ENCODE assay signal across 32 cellular contexts in the genomic region with DNA sequence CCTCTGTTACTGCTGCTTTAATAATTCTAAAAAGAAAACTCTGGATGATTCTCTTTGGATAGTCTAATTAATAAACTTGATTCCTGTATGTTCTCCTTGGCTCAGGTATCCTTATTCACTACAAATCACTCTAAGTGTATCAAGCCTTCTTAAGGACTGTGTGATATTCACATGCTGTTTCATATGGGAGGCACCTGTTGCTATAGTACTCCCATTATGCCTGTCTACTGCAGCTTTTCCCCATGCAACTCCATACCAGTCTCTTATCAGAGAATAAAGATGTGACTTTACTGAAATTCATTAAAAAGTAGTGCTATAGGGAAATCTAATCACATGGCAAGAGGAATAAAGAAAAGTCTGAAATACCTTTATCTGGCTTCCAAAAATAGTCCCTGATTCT. TPM values are rescaled to one million over a fixed set of nuclear protein-coding genes. Genes with fewer than 3 reads are reported as not detected.
"Had no signal": no experiment of that assay in that cellular context is flagged by ENCODE, and none has a peak within 500 bp of the region (broad histone marks: within the 10 kb centered on the region; RNA-seq: fewer than 3 reads in every experiment).

No MANE protein-coding gene starts in this region.

- H3K9me3 ChIP-seq: neutrophil, ovary, psoas muscle, right lobe of liver, sigmoid colon, suprapubic skin, testis, tibial artery, transverse colon, upper lobe of right lung, uterus had no signal

- H3K79me2 ChIP-seq: parathyroid adenoma had no signal

- H3K4me1 ChIP-seq: parathyroid adenoma, psoas muscle, right lobe of liver, sigmoid colon, suprapubic skin, testis, tibial artery, transverse colon, upper lobe of right lung, uterus had no signal

- H3K4me3 Mint-ChIP-seq: naive thymus-derived CD8-positive, alpha-beta T cell; natural killer cell treated with Interleukin-12 subunit alpha and Interleukin-12 subunit beta and Interleukin-15 and Interleukin-18, amount 100 ng/mL, for 72 hours; nephron progenitor cell; neural crest cell; stimulated activated memory B cell treated with anti-CD40 and anti-IgM and Interleukin-4, amounts not matched to agents 10 μg/mL and 1 μg/mL and 100 μg/mL, for 72 hours; stimulated activated naive CD8-positive, alpha-beta T cell treated with anti-CD3 and anti-CD28 coated beads, Interleukin-15, amount 100 ng/mL, for 72 hours; type B pancreatic cell had no signal

- H3K27ac ChIP-seq: neutrophil, ovary, parathyroid adenoma, psoas muscle, right lobe of liver, sigmoid colon, suprapubic skin, testis, tibial artery, transverse colon, upper lobe of right lung, uterus had no signal

- H3K9ac ChIP-seq: parathyroid adenoma had no signal

- H3K27ac Mint-ChIP-seq: natural killer cell treated with Interleukin-12 subunit alpha and Interleukin-12 subunit beta and Interleukin-15 and Interleukin-18, amount 100 ng/mL, for 72 hours; nephron progenitor cell; progenitor cell of endocrine pancreas; stimulated activated memory B cell treated with anti-CD40 and anti-IgM and Interleukin-4, amounts not matched to agents 10 μg/mL and 1 μg/mL and 100 μg/mL, for 72 hours; stimulated activated naive CD8-positive, alpha-beta T cell treated with anti-CD3 and anti-CD28 coated beads, Interleukin-15, amount 100 ng/mL, for 72 hours; type B pancreatic cell had no signal

- H3K27me3 Mint-ChIP-seq: naive thymus-derived CD8-positive, alpha-beta T cell; natural killer cell treated with Interleukin-12 subunit alpha and Interleukin-12 subunit beta and Interleukin-15 and Interleukin-18, amount 100 ng/mL, for 72 hours; progenitor cell of endocrine pancreas; stimulated activated memory B cell treated with anti-CD40 and anti-IgM and Interleukin-4, amounts not matched to agents 10 μg/mL and 1 μg/mL and 100 μg/mL, for 72 hours; stimulated activated naive CD8-positive, alpha-beta T cell treated with anti-CD3 and anti-CD28 coated beads, Interleukin-15, amount 100 ng/mL, for 72 hours; type B pancreatic cell had no signal

- ATAC-seq: naive thymus-derived CD8-positive, alpha-beta T cell; natural killer cell treated with Interleukin-12 subunit alpha and Interleukin-12 subunit beta and Interleukin-15 and Interleukin-18, amount 100 ng/mL, for 72 hours; psoas muscle; right cardiac atrium; right lobe of liver; stimulated activated memory B cell treated with anti-CD40 and anti-IgM and Interleukin-4, amounts not matched to agents 10 μg/mL and 1 μg/mL and 100 μg/mL, for 72 hours; stimulated activated naive CD8-positive, alpha-beta T cell treated with anti-CD3 and anti-CD28 coated beads, Interleukin-15, amount 100 ng/mL, for 72 hours; stimulated activated naive CD8-positive, alpha-beta T cell treated with anti-CD3 and anti-CD28 coated beads, Interleukin-15, Interleukin-2, amounts not matched to agents 100 U/mL and 50 U/mL, for 24 hours; upper lobe of right lung had no signal

- H3K36me3 ChIP-seq: ovary, uterus had no signal

- H3K9me3 Mint-ChIP-seq: naive thymus-derived CD8-positive, alpha-beta T cell; natural killer cell treated with Interleukin-12 subunit alpha and Interleukin-12 subunit beta and Interleukin-15 and Interleukin-18, amount 100 ng/mL, for 72 hours; nephron progenitor cell; neural crest cell; stimulated activated memory B cell treated with anti-CD40 and anti-IgM and Interleukin-4, amounts not matched to agents 10 μg/mL and 1 μg/mL and 100 μg/mL, for 72 hours; stimulated activated naive CD8-positive, alpha-beta T cell treated with anti-CD3 and anti-CD28 coated beads, Interleukin-15, amount 100 ng/mL, for 72 hours; type B pancreatic cell had no signal

- H3K27me3 ChIP-seq: neutrophil, ovary, right lobe of liver, sigmoid colon, suprapubic skin, testis, tibial artery, transverse colon, upper lobe of right lung, uterus had no signal

- H3K4me1 Mint-ChIP-seq: nephron progenitor cell; neural crest cell; stimulated activated memory B cell treated with anti-CD40 and anti-IgM and Interleukin-4, amounts not matched to agents 10 μg/mL and 1 μg/mL and 100 μg/mL, for 72 hours; stimulated activated naive CD8-positive, alpha-beta T cell treated with anti-CD3 and anti-CD28 coated beads, Interleukin-15, amount 100 ng/mL, for 72 hours had no signal

- H3K4me3 ChIP-seq: ovary, psoas muscle, right lobe of liver, sigmoid colon, suprapubic skin, testis, tibial artery, transverse colon, upper lobe of right lung, uterus had no signal

- H2AFZ ChIP-seq: parathyroid adenoma had no signal

- FAIRE-seq: small intestine had no signal

- DNase-seq: naive thymus-derived CD8-positive, alpha-beta T cell; nephron progenitor cell; occipital lobe; ovary; posterior cingulate gyrus; psoas muscle; right cardiac atrium; right lobe of liver; sigmoid colon; small intestine; stimulated activated CD4-positive, alpha-beta T cell treated with anti-CD3 and anti-CD28 coated beads, Interleukin-15, amount 100 ng/mL, for 24 hours; stimulated activated CD4-positive, alpha-beta T cell treated with anti-CD3 and anti-CD28 coated beads, Interleukin-2, amount 100 ng/mL, for 24 hours; stimulated activated CD4-positive, alpha-beta T cell treated with anti-CD3 and anti-CD28 coated beads, Interleukin-2, amount 100 ng/mL, for 48 hours; stimulated activated CD4-positive, alpha-beta T cell treated with anti-CD3 and anti-CD28 coated beads, Interleukin-4, amount 100 ng/mL, for 24 hours; stimulated activated naive CD4-positive, alpha-beta T cell; stimulated activated naive CD8-positive, alpha-beta T cell treated with anti-CD3 and anti-CD28 coated beads, Interleukin-15, amount 100 ng/mL, for 72 hours; stimulated activated naive CD8-positive, alpha-beta T cell treated with anti-CD3 and anti-CD28 coated beads, Interleukin-15, Interleukin-2, amounts not matched to agents 100 U/mL and 50 U/mL, for 24 hours; substantia nigra; testis; tibial artery; transverse colon; upper lobe of right lung; uterus had no signal

RNA-seq across cellular contexts. Expression of a gene that starts 15.2 kb away (rescaled TPM):
- total RNA-seq: naive thymus-derived CD8-positive, alpha-beta T cell had no signal
- polyA plus RNA-seq: naive thymus-derived CD8-positive, alpha-beta T cell had no signal

RNA-seq across cellular contexts. Expression of a gene that starts 24.5 kb away (rescaled TPM):
- total RNA-seq: naive thymus-derived CD8-positive, alpha-beta T cell; natural killer cell treated with Interleukin-12 subunit alpha and Interleukin-12 subunit beta and Interleukin-15 and Interleukin-18, amount 100 ng/mL, for 72 hours; skeletal muscle tissue; transverse colon had no signal
- polyA plus RNA-seq: naive thymus-derived CD8-positive, alpha-beta T cell had no signal
